In genomic region chr22:31730344-31730711, GRCh38 we compare ENCODE assay signal across 17 cellular contexts. TPM values are rescaled to one million over a fixed set of nuclear protein-coding genes. Genes with fewer than 3 reads are reported as not detected.
DNase-seq lines count a peak whose midpoint lies in the region; ATAC-seq and TF ChIP-seq lines count a peak whose summit lies in the region.
"Had no signal": no experiment of that assay in that cellular context is flagged by ENCODE, and none has a peak within 500 bp of the region (broad histone marks: within the 10 kb centered on the region; RNA-seq: fewer than 3 reads in every experiment).

No MANE protein-coding gene starts in this region.

- DNase-seq in ELR (ENCODE audit: low read depth) (peak; percentile 13), dermis blood vessel endothelial cell (peak; percentile 10), neural crest cell (ENCODE audit: low read depth, low spot score) (no peak), T1000 (lab: John Stamatoyannopoulos, UW) (no peak), activated gamma-delta T cell treated with Interleukin-2 at 50 U/mL for 16 hours (no peak)
- no peak for DNase-seq in central memory CD4-positive, alpha-beta T cell
- DNase-seq: activated CD4-positive, CD25-positive, alpha-beta regulatory T cell; activated effector memory CD4-positive, alpha-beta T cell treated with Interleukin-2 at 50 U/mL for 16 hours; amygdala; colonic mucosa; left cardiac atrium; NCI-H1436 treated with DMSO at 0.1 percent for 48 hours; Right ventricle myocardium superior; substantia nigra; T-helper 1 cell had no signal

- no peaks in the 10 kb centered on the region for H3F3A ChIP-seq in OCI-LY1 (ENCODE audit: insufficient read depth, low read length)

- no peak overlapping the region for H3K27ac Mint-ChIP-seq in neural crest cell (ENCODE audit: unreplicated experiment)

- no peaks in the 10 kb centered on the region for H4K20me1 ChIP-seq in OCI-LY1 (ENCODE audit: insufficient read depth, low read length)

- no peaks in the 10 kb centered on the region for H3K4me1 ChIP-seq in OCI-LY1 (ENCODE audit: insufficient read depth, low read length, severe bottlenecking)
- H3K4me1 ChIP-seq: colonic mucosa had no signal

- no peaks in the 10 kb centered on the region for H3K9me3 ChIP-seq in OCI-LY1 (ENCODE audit: low read length)
- H3K9me3 ChIP-seq: colonic mucosa had no signal

- H3K36me3 Mint-ChIP-seq in neural crest cell (ENCODE audit: low read depth) = peaks cover 6% of the 10 kb centered on the region

- no peak overlapping the region for H3K4me3 ChIP-seq in OCI-LY1 (ENCODE audit: low read depth, low read length, poor library complexity, severe bottlenecking)
- H3K4me3 ChIP-seq: colonic mucosa had no signal

- H3K4me1 Mint-ChIP-seq in neural crest cell = peaks cover 20% of the 10 kb centered on the region

- H3K9me3 Mint-ChIP-seq in neural crest cell = no peaks in the 10 kb centered on the region

- no peaks in the 10 kb centered on the region for H3K27me3 ChIP-seq in OCI-LY1 (ENCODE audit: insufficient read depth, low read length)
- H3K27me3 ChIP-seq: colonic mucosa had no signal

- no peak overlapping the region for H3K9ac ChIP-seq in OCI-LY1 (ENCODE audit: low read length)

- TF ChIP-seq CTCF in OCI-LY1 (IDR thresholded peaks at IDR 0.05; ENCODE audit: low read length) = peak; percentile 34; the same call in 1 of the 2 replicates
- peak; percentile 34 for TF ChIP-seq CTCF in neural crest cell (conservative IDR thresholded peaks at IDR 0.05)

- H2AFZ ChIP-seq in OCI-LY1 (ENCODE audit: low read length) = no peak overlapping the region

- peaks cover 10% of the 10 kb centered on the region for H3K79me2 ChIP-seq in OCI-LY1 (ENCODE audit: insufficient read depth, low read length)

- no peak overlapping the region for H3K4me3 Mint-ChIP-seq in neural crest cell

- no peaks in the 10 kb centered on the region for H3K9me2 ChIP-seq in OCI-LY1 (ENCODE audit: low read depth, low read length)

- no peaks in the 10 kb centered on the region for H3K27me3 Mint-ChIP-seq in neural crest cell (ENCODE audit: low read depth)

- peaks cover 33% of the 10 kb centered on the region for H3K36me3 ChIP-seq in OCI-LY1 (ENCODE audit: insufficient read depth, low read length)
- H3K36me3 ChIP-seq: colonic mucosa had no signal

- no peak overlapping the region for H3K4me2 ChIP-seq in OCI-LY1 (ENCODE audit: low read length)

- H3K27ac ChIP-seq in OCI-LY1 (ENCODE audit: low read depth, low read length, poor library complexity, severe bottlenecking) = no peak overlapping the region
- H3K27ac ChIP-seq: colonic mucosa had no signal

- no peak for ATAC-seq in GM18861 (IDR thresholded peaks at IDR 0.05; ENCODE audit: unreplicated experiment)
- ATAC-seq: left cardiac atrium had no signal

RNA-seq across cellular contexts. Expression of gene PRR14L, which starts 19.6 kb away (rescaled TPM):
- 23.0 and 32.2 TPM in 2 replicates for total RNA-seq in dermis blood vessel endothelial cell
- 74.9 and 77.0 TPM in 2 replicates for total RNA-seq in neural crest cell

RNA-seq across cellular contexts. Expression of gene DEPDC5, which starts 23.5 kb away (rescaled TPM):
- total RNA-seq in dermis blood vessel endothelial cell (12.4 and 15.9 TPM in 2 replicates), neural crest cell (39.5 and 40.6 TPM in 2 replicates)

Comparison
In these comparisons a context has a peak if more than half of its experiments do, and no peak if none do; other contexts are left out.
1. DNase-seq: peak in ELR (single experiment) and dermis blood vessel endothelial cell (single experiment); none in neural crest cell (single experiment), T1000 (single experiment), central memory CD4-positive, alpha-beta T cell (single experiment) and activated gamma-delta T cell treated with Interleukin-2 at 50 U/mL for 16 hours (single experiment).